8 cellular contexts compared by ENCODE assay signal in the genomic region with DNA sequence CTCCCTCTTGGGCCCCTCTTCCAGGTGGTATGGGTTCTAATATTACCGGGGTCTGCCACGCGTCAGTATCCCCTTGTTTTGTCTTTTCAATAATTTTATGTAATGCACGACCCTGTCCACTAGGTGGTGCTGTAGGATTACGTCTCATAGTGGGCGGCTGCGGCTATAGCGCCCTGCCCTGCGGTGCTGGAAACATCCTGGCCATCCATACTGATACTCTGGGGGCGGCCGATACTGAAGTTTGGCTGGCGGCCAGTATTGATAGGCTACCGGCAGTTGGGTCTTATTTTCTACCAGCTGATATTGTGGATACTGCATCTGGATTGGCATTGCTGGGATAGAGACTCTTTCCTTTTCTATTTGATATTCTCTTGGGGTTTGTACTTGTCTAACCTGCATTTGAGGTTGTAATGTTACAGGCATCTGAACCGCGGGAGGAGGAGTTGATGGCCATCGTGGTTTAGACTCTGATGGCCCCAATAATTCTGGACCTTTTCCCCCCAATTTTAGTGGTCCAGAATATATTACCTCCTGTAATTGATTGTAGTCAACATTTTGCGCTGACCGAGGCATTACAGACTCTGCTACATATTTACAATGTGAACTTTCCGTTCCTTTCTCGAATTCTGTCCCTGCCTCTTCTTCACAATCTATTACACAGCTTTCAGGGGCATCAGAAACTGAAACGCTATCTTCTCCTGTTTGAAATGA. TPM values are rescaled to one million over a fixed set of nuclear protein-coding genes. Genes with fewer than 3 reads are reported as not detected.
A peak's percentile ranks its signal among the peaks of the same experiment; 100 is the strongest.
DNase-seq lines count a peak whose midpoint lies in the region; ATAC-seq and TF ChIP-seq lines count a peak whose summit lies in the region.

No MANE protein-coding gene starts in this region.

- TF ChIP-seq CTCF in HL-60 (IDR thresholded peaks at IDR 0.05; ENCODE audit: insufficient read depth, low read length), result peak; percentile 37
- TF ChIP-seq CTCF in fibroblast of lung (conservative IDR thresholded peaks at IDR 0.05 in 1 of 2, IDR thresholded peaks at IDR 0.05 in 1 of 2; ENCODE audit: low read depth in 1 of 2, low read length in 2 of 2), result peak; percentile 73 to 77
- peak; percentile 89 for TF ChIP-seq CTCF in neural progenitor cell (IDR thresholded peaks at IDR 0.05)
- TF ChIP-seq CTCF in tibial nerve (IDR thresholded peaks at IDR 0.05), result peak; percentile 72 to 91 (median 86)

- H3K9me3 Mint-ChIP-seq in neural progenitor cell, result no peaks in the 10 kb centered on the region

- peak overlapping the region; percentile 4 for H3K4me3 Mint-ChIP-seq in neural progenitor cell

- DNase-seq in C1 segment of cervical spinal cord (lab: John Stamatoyannopoulos, UW), result peak in 12 of 14 donors; percentile 15 to 68 (median 52)
- peak in 1 of 2 experiments; percentile 66 for DNase-seq in HL-60 (ENCODE audit: low read depth in 1 of 2, low spot score in 1 of 2)
- DNase-seq in NT2/D1 (ENCODE audit: low read depth, low spot score), result peak; percentile 65
- peak; percentile 62 for DNase-seq in activated T-cell treated with anti-CD3 and anti-CD28 coated beads for 4 hours
- DNase-seq in fibroblast of lung (ENCODE audit: low read depth in 2 of 2), result peak; percentile 30 to 57
- peak; percentile 91 for DNase-seq in neural progenitor cell (ENCODE audit: low spot score)
- peak in 1 of 2 donors; percentile 77 for DNase-seq in tibial nerve (ENCODE audit: low spot score in 2 of 2)

- no peak for TF ChIP-seq POLR2A in tibial nerve (IDR thresholded peaks at IDR 0.05)

- H2AFZ ChIP-seq in fibroblast of lung (ENCODE audit: low read length), result no peak overlapping the region
- H2AFZ ChIP-seq in neural progenitor cell (replicated peaks), result no peak overlapping the region

- no peak for ATAC-seq in GM18867 (IDR thresholded peaks at IDR 0.05; ENCODE audit: unreplicated experiment)

- H3K36me3 ChIP-seq in NT2/D1 (ENCODE audit: insufficient read depth, insufficient read length, low read length), result peaks cover 9% of the 10 kb centered on the region
- H3K36me3 ChIP-seq in fibroblast of lung (ENCODE audit: control insufficient read depth, insufficient read depth, low read length), result no peaks in the 10 kb centered on the region
- H3K36me3 ChIP-seq in neural progenitor cell, result no peaks in the 10 kb centered on the region
- H3K36me3 ChIP-seq in tibial nerve, result peaks cover 0 to 4% (median 0%) of the 10 kb centered on the region in 3 donors

- H4K20me1 ChIP-seq in fibroblast of lung (ENCODE audit: control insufficient read depth, extremely low read depth, insufficient read depth, low read length) (no peaks in the 10 kb centered on the region), neural progenitor cell (ENCODE audit: low read depth) (peaks cover 10% of the 10 kb centered on the region)

- H3K9ac ChIP-seq in NT2/D1 (ENCODE audit: insufficient read length, low read depth) (no peak overlapping the region), fibroblast of lung (ENCODE audit: insufficient read depth, low read length) (no peak overlapping the region), neural progenitor cell (no peak overlapping the region)

- H3K4me1 ChIP-seq in NT2/D1 (ENCODE audit: insufficient read depth, insufficient read length) (peaks cover 5% of the 10 kb centered on the region), fibroblast of lung (ENCODE audit: control insufficient read depth, extremely low read depth, insufficient read depth, low read length) (peaks cover 4% of the 10 kb centered on the region), neural progenitor cell (peaks cover 18% of the 10 kb centered on the region), tibial nerve (peaks cover 0 to 42% (median 25%) of the 10 kb centered on the region in 4 donors)

- H3K27me3 ChIP-seq in HL-60 (ENCODE audit: insufficient read depth, poor library complexity, severe bottlenecking), result no peaks in the 10 kb centered on the region
- H3K27me3 ChIP-seq in NT2/D1 (ENCODE audit: insufficient read depth, insufficient read length), result peaks cover 8% of the 10 kb centered on the region
- no peaks in the 10 kb centered on the region for H3K27me3 ChIP-seq in fibroblast of lung (ENCODE audit: control insufficient read depth, insufficient read depth, low read length)
- H3K27me3 ChIP-seq in neural progenitor cell, result peaks cover 20% of the 10 kb centered on the region
- H3K27me3 ChIP-seq in tibial nerve, result no peaks in the 10 kb centered on the region

- H3K79me2 ChIP-seq in fibroblast of lung (ENCODE audit: control insufficient read depth, insufficient read depth, low read length), result peaks cover 4% of the 10 kb centered on the region
- no peaks in the 10 kb centered on the region for H3K79me2 ChIP-seq in neural progenitor cell (ENCODE audit: low read depth)

- H3K4me3 ChIP-seq in HL-60 (replicated peaks; ENCODE audit: insufficient read depth, low read length), result no peak overlapping the region
- H3K4me3 ChIP-seq in NT2/D1 (ENCODE audit: insufficient read length, low read depth), result no peak overlapping the region
- no peak overlapping the region for H3K4me3 ChIP-seq in fibroblast of lung (replicated peaks in 1 of 4; ENCODE audit: control extremely low read depth in 1 of 4, insufficient read depth in 1 of 4, low read depth in 3 of 4, low read length in 4 of 4)
- H3K4me3 ChIP-seq in neural progenitor cell, result no peak overlapping the region
- no peak overlapping the region for H3K4me3 ChIP-seq in tibial nerve

- TF ChIP-seq EP300 in tibial nerve (IDR thresholded peaks at IDR 0.05), result peak in 1 of 2 donors; percentile 18

- H3K9me3 ChIP-seq in NT2/D1 (ENCODE audit: insufficient read depth, low read length), result no peaks in the 10 kb centered on the region
- no peaks in the 10 kb centered on the region for H3K9me3 ChIP-seq in fibroblast of lung (ENCODE audit: control insufficient read depth, insufficient read depth, low read depth, low read length)
- H3K9me3 ChIP-seq in neural progenitor cell (ENCODE audit: low read depth), result no peaks in the 10 kb centered on the region
- H3K9me3 ChIP-seq in tibial nerve, result no peaks in the 10 kb centered on the region

- H3K27ac ChIP-seq in HL-60 (replicated peaks), result no peak overlapping the region
- no peak overlapping the region for H3K27ac ChIP-seq in fibroblast of lung (ENCODE audit: insufficient read depth, low read length)
- H3K27ac ChIP-seq in neural progenitor cell, result no peak overlapping the region
- peak overlapping the region in 3 of 4 donors; percentile 61 to 84 (median 70) for H3K27ac ChIP-seq in tibial nerve

- H3K36me3 Mint-ChIP-seq in neural progenitor cell, result no peaks in the 10 kb centered on the region

- H3K27ac Mint-ChIP-seq in neural progenitor cell, result no peak overlapping the region

- H3K27me3 Mint-ChIP-seq in neural progenitor cell (ENCODE audit: insufficient read depth, low read depth), result peaks cover 6% of the 10 kb centered on the region

- WGBS in tibial nerve, 2 donors, result 21 to 22% methylated on average over 21 of the region's 21 CpGs

- H3K4me2 ChIP-seq in fibroblast of lung (ENCODE audit: extremely low read depth, insufficient read depth, low read length), result peak overlapping the region; percentile 45
- no peak overlapping the region for H3K4me2 ChIP-seq in neural progenitor cell

- H3F3A ChIP-seq in neural progenitor cell (ENCODE audit: low read depth), result peaks cover 20% of the 10 kb centered on the region

- peaks cover 33% of the 10 kb centered on the region for H3K4me1 Mint-ChIP-seq in neural progenitor cell

RNA-seq across cellular contexts. Expression of gene TMEM141, which starts 3.3 kb away (rescaled TPM):
- total RNA-seq in fibroblast of lung, result 40.1 and 56.5 TPM in 2 replicates
- 43.3 and 53.4 TPM in 2 replicates for polyA plus RNA-seq in fibroblast of lung
- 47.4 and 63.9 TPM in 2 replicates for polyA plus RNA-seq in fibroblast of lung (2012)
- 37.9 and 56.4 TPM in 2 replicates for polyA minus RNA-seq in fibroblast of lung (ENCODE audit: low replicate concordance)
- total RNA-seq in neural progenitor cell (ENCODE audit: low replicate concordance), result 19.9 and 46.8 TPM in 2 replicates
- total RNA-seq in tibial nerve, result 10 to 100 TPM; 60.7 to 70.8 (median 66.9) TPM

RNA-seq across cellular contexts. Expression of gene CCDC183, which starts 8.3 kb away (rescaled TPM):
- total RNA-seq in fibroblast of lung (0.99 and 1.0 TPM in 2 replicates), neural progenitor cell (ENCODE audit: low replicate concordance) (0.84 and 2.1 TPM in 2 replicates), tibial nerve (1 to 10 TPM; 1.5 to 5.1 (median 4.1) TPM)
- polyA plus RNA-seq in fibroblast of lung, result 0.05 and 0.35 TPM in 2 replicates
- 0.17 and 0.29 TPM in 2 replicates for polyA plus RNA-seq in fibroblast of lung (2012)
- polyA minus RNA-seq in fibroblast of lung (ENCODE audit: low replicate concordance), result not detected in 2 replicates

RNA-seq across cellular contexts. Expression of gene RABL6, which starts 19.9 kb away (rescaled TPM):
- total RNA-seq in fibroblast of lung (55.0 and 59.6 TPM in 2 replicates), neural progenitor cell (ENCODE audit: low replicate concordance) (71.2 and 148 TPM in 2 replicates), tibial nerve (10 to 100 TPM; 63.0 to 74.5 (median 71.3) TPM)
- 36.8 and 56.7 TPM in 2 replicates for polyA plus RNA-seq in fibroblast of lung
- 66.6 and 90.9 TPM in 2 replicates for polyA plus RNA-seq in fibroblast of lung (2012)
- polyA minus RNA-seq in fibroblast of lung (ENCODE audit: low replicate concordance), result 74.0 and 99.4 TPM in 2 replicates

RNA-seq across cellular contexts. Expression of gene LCN15, which starts 23.5 kb away (rescaled TPM):
- total RNA-seq in fibroblast of lung (not detected in 2 replicates), neural progenitor cell (ENCODE audit: low replicate concordance) (not detected in 2 replicates), tibial nerve (not detected)
- polyA plus RNA-seq in fibroblast of lung, result not detected in 2 replicates
- not detected in 2 replicates for polyA plus RNA-seq in fibroblast of lung (2012)
- not detected in 2 replicates for polyA minus RNA-seq in fibroblast of lung (ENCODE audit: low replicate concordance)

RNA-seq across cellular contexts. Expression of gene LCN8, which starts 29.8 kb away (rescaled TPM):
- total RNA-seq in fibroblast of lung (not detected in 2 replicates), neural progenitor cell (ENCODE audit: low replicate concordance) (not detected in 2 replicates), tibial nerve (under 1 TPM in 1 of 4 donors, not detected in 3; 0.39 TPM)
- not detected in 2 replicates for polyA plus RNA-seq in fibroblast of lung
- not detected in 2 replicates for polyA plus RNA-seq in fibroblast of lung (2012)
- polyA minus RNA-seq in fibroblast of lung (ENCODE audit: low replicate concordance), result not detected in 2 replicates

Comparison
In these comparisons a context has a peak if more than half of its experiments do, and no peak if none do; other contexts are left out.
1. H3K27ac ChIP-seq: peak in tibial nerve (3 of 4); none in HL-60 (single experiment), fibroblast of lung (single experiment) and neural progenitor cell (single experiment).
2. CTCF ChIP-seq: peak in every context shown above with its lines; median percentile 89 in neural progenitor cell; 86 in tibial nerve; 75 in fibroblast of lung; 37 in HL-60.